ENCODE assay signal across 8 cellular contexts in genomic region chr7:154503962-154504550, GRCh38.
DNase-seq lines count a peak whose midpoint lies in the region; ATAC-seq, FAIRE-seq and TF ChIP-seq lines count a peak whose summit lies in the region.

No MANE protein-coding gene starts in this region.

- H3K9me3 ChIP-seq in left ventricle myocardium inferior (replicated peaks) = peaks cover 5% of the 10 kb centered on the region
- no peaks in the 10 kb centered on the region for H3K9me3 ChIP-seq in keratinocyte (ENCODE audit: control insufficient read depth, low read depth, low read length)

- H3K36me3 ChIP-seq in left ventricle myocardium inferior (no peaks in the 10 kb centered on the region), keratinocyte (ENCODE audit: control insufficient read depth in 2 of 2, extremely low read depth in 1 of 2, insufficient read depth in 2 of 2, low read length in 2 of 2) (no peaks in the 10 kb centered on the region)

- H2AFZ ChIP-seq in keratinocyte (ENCODE audit: control insufficient read depth, low read length) = no peak overlapping the region

- dilution Hi-C loops in keratinocyte (cut with MboI; ENCODE audit: extremely low pct_ligation_motif_present, low sequenced_read_pairs) = no loop called here

- H3K4me3 Mint-ChIP-seq in WTC11 = no peak overlapping the region
- no peak overlapping the region for H3K4me3 Mint-ChIP-seq in activated naive CD8-positive, alpha-beta T cell treated with anti-CD3 and anti-CD28 coated beads, Interleukin-2, amount 50 U/mL, for 24 hours

- peaks cover 91% of the 10 kb centered on the region for H3K9me3 Mint-ChIP-seq in WTC11
- H3K9me3 Mint-ChIP-seq in activated naive CD8-positive, alpha-beta T cell treated with anti-CD3 and anti-CD28 coated beads, Interleukin-2, amount 50 U/mL, for 24 hours = peaks cover 20% of the 10 kb centered on the region

- H3K27ac ChIP-seq in left ventricle myocardium inferior (replicated peaks) (no peak overlapping the region), keratinocyte (ENCODE audit: control insufficient read depth, insufficient read depth, low read length) (no peak overlapping the region)

- intact Hi-C loops in left ventricle myocardium inferior (cut with micrococcal nuclease) = no loop called here
- intact Hi-C loops in left ventricle myocardium superior (cut with micrococcal nuclease) = no loop called here

- no peak for ATAC-seq in left ventricle myocardium superior
- no peak for ATAC-seq in WTC11
- ATAC-seq in activated naive CD8-positive, alpha-beta T cell treated with anti-CD3 and anti-CD28 coated beads, Interleukin-2, amount 50 U/mL, for 24 hours = no peak

- H3K79me2 ChIP-seq in keratinocyte (ENCODE audit: control insufficient read depth, insufficient read depth, low read length) = no peaks in the 10 kb centered on the region

- H3K4me1 ChIP-seq in left ventricle myocardium inferior = no peaks in the 10 kb centered on the region
- no peaks in the 10 kb centered on the region for H3K4me1 ChIP-seq in keratinocyte (ENCODE audit: control insufficient read depth, extremely low read depth, insufficient read depth, low read length)

- CTCF ChIA-PET in WTC11 (lab: Charles Lee) = interaction anchor here (0.8 to 1.0 kb wide), 2 partner anchors 36 to 1610 kb away, joined by 3 to 4 read pairs; no protein-coding TSS in a partner anchor

- H3K27ac Mint-ChIP-seq in WTC11 = no peak overlapping the region
- H3K27ac Mint-ChIP-seq in activated naive CD8-positive, alpha-beta T cell treated with anti-CD3 and anti-CD28 coated beads, Interleukin-2, amount 50 U/mL, for 24 hours = no peak overlapping the region

- POLR2A ChIA-PET in WTC11 (lab: Charles Lee) = interaction anchor here (0.5 kb wide), 1 partner anchor 83 kb away, joined by 3 read pairs; no protein-coding TSS in a partner anchor

- no peaks in the 10 kb centered on the region for H4K20me1 ChIP-seq in keratinocyte (ENCODE audit: control insufficient read depth, extremely low read depth, insufficient read depth, low read length)

- H3K36me3 Mint-ChIP-seq in WTC11 = peaks cover 74% of the 10 kb centered on the region
- H3K36me3 Mint-ChIP-seq in activated naive CD8-positive, alpha-beta T cell treated with anti-CD3 and anti-CD28 coated beads, Interleukin-2, amount 50 U/mL, for 24 hours (ENCODE audit: low read depth) = no peaks in the 10 kb centered on the region

- no peak overlapping the region for H3K9ac ChIP-seq in keratinocyte (ENCODE audit: control insufficient read depth, extremely low read depth, insufficient read depth, low read length)

- no peaks in the 10 kb centered on the region for H3K4me1 Mint-ChIP-seq in WTC11
- no peaks in the 10 kb centered on the region for H3K4me1 Mint-ChIP-seq in activated naive CD8-positive, alpha-beta T cell treated with anti-CD3 and anti-CD28 coated beads, Interleukin-2, amount 50 U/mL, for 24 hours

- H3K4me3 ChIP-seq in left ventricle myocardium inferior = no peak overlapping the region
- no peak overlapping the region for H3K4me3 ChIP-seq in keratinocyte (ENCODE audit: control insufficient read depth in 2 of 3, extremely low read depth in 1 of 3, insufficient read depth in 2 of 3, low read depth in 1 of 3, low read length in 3 of 3)

- FAIRE-seq in keratinocyte (lab: Jason Lieb, UNC) = no peak

- TF ChIP-seq CTCF in left ventricle myocardium inferior (IDR thresholded peaks at IDR 0.05; ENCODE audit: borderline replicate concordance) (peak; percentile 70), WTC11 (IDR thresholded peaks at IDR 0.05) (peak; percentile 29; the same call in 1 of the 2 replicates), keratinocyte (optimal IDR thresholded peaks at IDR 0.05 in 1 of 3, IDR thresholded peaks at IDR 0.05 in 1 of 3, conservative IDR thresholded peaks at IDR 0.05 in 1 of 3; ENCODE audit: extremely low read depth in 1 of 3, insufficient read depth in 2 of 3, low read length in 3 of 3) (peak in 2 of 3 experiments; percentile 36 to 40)

- H3K4me2 ChIP-seq in keratinocyte (ENCODE audit: control insufficient read depth, extremely low read depth, insufficient read depth, low read depth, low read length) = no peak overlapping the region

- H3K27me3 ChIP-seq in left ventricle myocardium inferior (ENCODE audit: low read depth) (peaks cover 18% of the 10 kb centered on the region), keratinocyte (ENCODE audit: control insufficient read depth, extremely low read depth, insufficient read depth, low read length) (no peaks in the 10 kb centered on the region)

- H3K9me1 ChIP-seq in keratinocyte (ENCODE audit: control insufficient read depth, extremely low read depth, insufficient read depth, low read length) = no peaks in the 10 kb centered on the region

- H3K27me3 Mint-ChIP-seq in WTC11 (ENCODE audit: low read depth) = peaks cover 5% of the 10 kb centered on the region
- H3K27me3 Mint-ChIP-seq in activated naive CD8-positive, alpha-beta T cell treated with anti-CD3 and anti-CD28 coated beads, Interleukin-2, amount 50 U/mL, for 24 hours = no peaks in the 10 kb centered on the region

- no peak for DNase-seq in left ventricle myocardium inferior
- no peak for DNase-seq in left ventricle myocardium superior
- DNase-seq in NCI-H1417 (lab: John Stamatoyannopoulos, UW) = peak; percentile 7 to 69 (median 64)
- no peak for DNase-seq in WTC11 (ENCODE audit: low spot score)
- DNase-seq in keratinocyte (ENCODE audit: low read depth, low spot score) = no peak
- no peak for DNase-seq in mucosa of gallbladder (ENCODE audit: low spot score)
- DNase-seq in activated naive CD8-positive, alpha-beta T cell treated with anti-CD3 and anti-CD28 coated beads, Interleukin-2, amount 50 U/mL, for 24 hours = no peak
- DNase-seq in GOT3 (lab: John Stamatoyannopoulos, UW) = no peak

TF ChIP-seq in WTC11, 78 proteins besides CTCF, POLR2A, EP300 and RAD21:
- TF ChIP-seq, protein P1, sequence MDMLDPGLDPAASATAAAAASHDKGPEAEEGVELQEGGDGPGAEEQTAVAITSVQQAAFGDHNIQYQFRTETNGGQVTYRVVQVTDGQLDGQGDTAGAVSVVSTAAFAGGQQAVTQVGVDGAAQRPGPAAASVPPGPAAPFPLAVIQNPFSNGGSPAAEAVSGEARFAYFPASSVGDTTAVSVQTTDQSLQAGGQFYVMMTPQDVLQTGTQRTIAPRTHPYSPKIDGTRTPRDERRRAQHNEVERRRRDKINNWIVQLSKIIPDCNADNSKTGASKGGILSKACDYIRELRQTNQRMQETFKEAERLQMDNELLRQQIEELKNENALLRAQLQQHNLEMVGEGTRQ (CRISPR knock-in tag; IDR thresholded peaks at IDR 0.05) = no peak
- TF ChIP-seq ATF2 (CRISPR knock-in tag; IDR thresholded peaks at IDR 0.05; ENCODE audit: borderline replicate concordance, low read depth) (no peak), CDX4 (CRISPR knock-in tag; IDR thresholded peaks at IDR 0.05; ENCODE audit: borderline replicate concordance) (no peak), JAZF1 (CRISPR knock-in tag; IDR thresholded peaks at IDR 0.05) (no peak), GTF2I (CRISPR knock-in tag; conservative IDR thresholded peaks at IDR 0.05) (no peak), TEAD1 (CRISPR knock-in tag; IDR thresholded peaks at IDR 0.05) (no peak), ESRRA (CRISPR knock-in tag; IDR thresholded peaks at IDR 0.05; ENCODE audit: borderline replicate concordance) (no peak)
- TF ChIP-seq, protein P2, sequence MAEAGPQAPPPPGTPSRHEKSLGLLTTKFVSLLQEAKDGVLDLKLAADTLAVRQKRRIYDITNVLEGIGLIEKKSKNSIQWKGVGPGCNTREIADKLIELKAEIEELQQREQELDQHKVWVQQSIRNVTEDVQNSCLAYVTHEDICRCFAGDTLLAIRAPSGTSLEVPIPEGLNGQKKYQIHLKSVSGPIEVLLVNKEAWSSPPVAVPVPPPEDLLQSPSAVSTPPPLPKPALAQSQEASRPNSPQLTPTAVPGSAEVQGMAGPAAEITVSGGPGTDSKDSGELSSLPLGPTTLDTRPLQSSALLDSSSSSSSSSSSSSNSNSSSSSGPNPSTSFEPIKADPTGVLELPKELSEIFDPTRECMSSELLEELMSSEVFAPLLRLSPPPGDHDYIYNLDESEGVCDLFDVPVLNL (CRISPR knock-in tag; IDR thresholded peaks at IDR 0.05; ENCODE audit: borderline replicate concordance, low read depth) = no peak
- TF ChIP-seq, protein P3, sequence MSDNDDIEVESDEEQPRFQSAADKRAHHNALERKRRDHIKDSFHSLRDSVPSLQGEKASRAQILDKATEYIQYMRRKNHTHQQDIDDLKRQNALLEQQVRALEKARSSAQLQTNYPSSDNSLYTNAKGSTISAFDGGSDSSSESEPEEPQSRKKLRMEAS (CRISPR knock-in tag; IDR thresholded peaks at IDR 0.05) = no peak
TF ChIP-seq in WTC11: peak in this region for 0.

Comparison
In these comparisons a context has a peak if more than half of its experiments do, and no peak if none do; other contexts are left out.
1. DNase-seq: peak in NCI-H1417 (3 of 3); none in left ventricle myocardium inferior (single experiment), left ventricle myocardium superior (single experiment), WTC11 (single experiment), keratinocyte (single experiment), mucosa of gallbladder (single experiment), activated naive CD8-positive, alpha-beta T cell treated with anti-CD3 and anti-CD28 coated beads, Interleukin-2, amount 50 U/mL, for 24 hours (single experiment) and GOT3 (single experiment).
2. Peak in every context shown above with its lines, with median percentiles within 50 percentile points of each other: CTCF ChIP-seq.